ENCODE assay signal across 5 cellular contexts in the genomic region with DNA sequence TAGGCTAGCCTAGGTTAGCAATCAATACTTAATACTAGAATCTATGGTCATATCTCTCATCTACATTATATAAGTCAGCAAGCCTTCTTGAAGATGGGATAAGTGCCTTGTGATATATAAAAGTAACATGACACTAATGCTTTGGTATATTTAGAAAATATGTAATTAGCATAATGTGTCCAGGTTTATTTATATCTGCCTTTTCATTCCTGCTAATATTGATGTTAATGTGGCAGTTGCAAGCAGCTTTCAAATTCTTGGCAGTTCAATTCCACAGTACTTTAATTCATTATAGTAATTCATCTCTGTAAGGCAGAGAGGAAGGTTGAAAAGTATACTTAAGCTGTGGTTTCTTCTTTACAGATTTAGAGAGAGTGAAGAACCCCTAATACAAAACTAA.
"Had no signal": no experiment of that assay in that cellular context is flagged by ENCODE, and none has a peak within 500 bp of the region (broad histone marks: within the 10 kb centered on the region; RNA-seq: fewer than 3 reads in every experiment).

No MANE protein-coding gene starts in this region.

- H3K4me2 ChIP-seq: GM23338 had no signal

- H3K27ac ChIP-seq: HL-60 had no signal

- H3K4me3 ChIP-seq: GM23338 had no signal

- ATAC-seq: GM23338, HepG2 had no signal

- DNase-seq: H9, HCEC 1CT had no signal

- H2AFZ ChIP-seq: GM23338 had no signal
